10 cellular contexts compared by ENCODE assay signal in genomic region chr14:92914087-92914656, GRCh38. TPM values are rescaled to one million over a fixed set of nuclear protein-coding genes. Genes with fewer than 3 reads are reported as not detected.
DNase-seq lines count a peak whose midpoint lies in the region; ATAC-seq, FAIRE-seq and TF ChIP-seq lines count a peak whose summit lies in the region.
"Had no signal": no experiment of that assay in that cellular context is flagged by ENCODE, and none has a peak within 500 bp of the region (broad histone marks: within the 10 kb centered on the region; RNA-seq: fewer than 3 reads in every experiment).

No MANE protein-coding gene starts in this region.

- H3K4me1 Mint-ChIP-seq in activated naive CD8-positive, alpha-beta T cell treated with anti-CD3 and anti-CD28 coated beads, Interleukin-2, amount 10 ng/mL, durations not matched to agents 7 days and 5 days: no peaks in the 10 kb centered on the region
- H3K4me1 Mint-ChIP-seq: stimulated activated naive B cell treated with anti-CD40 and anti-IgM and Interleukin-4, amounts not matched to agents 10 μg/mL and 1 μg/mL and 100 μg/mL, for 72 hours had no signal

- H3K9me3 ChIP-seq in neural cell (ENCODE audit: low read length): no peaks in the 10 kb centered on the region

- no peaks in the 10 kb centered on the region for H3K9me2 ChIP-seq in neural cell (ENCODE audit: insufficient read depth, low read length)

- no peak for TF ChIP-seq RAD21 in neural cell (conservative IDR thresholded peaks at IDR 0.05)

- H3K79me2 ChIP-seq in neural cell (replicated peaks; ENCODE audit: insufficient read depth, low read length): no peaks in the 10 kb centered on the region

- no peak for TF ChIP-seq EP300 in neural cell (conservative IDR thresholded peaks at IDR 0.05; ENCODE audit: poor library complexity, severe bottlenecking)

- TF ChIP-seq CTCF in neural cell (IDR thresholded peaks at IDR 0.05; ENCODE audit: poor library complexity, severe bottlenecking): no peak

- no peak overlapping the region for H3K9ac ChIP-seq in neural cell (ENCODE audit: low read length)

- H3K9me3 Mint-ChIP-seq in activated naive CD8-positive, alpha-beta T cell treated with anti-CD3 and anti-CD28 coated beads, Interleukin-2, amount 10 ng/mL, durations not matched to agents 7 days and 5 days: peaks cover 2% of the 10 kb centered on the region
- H3K9me3 Mint-ChIP-seq: stimulated activated naive B cell treated with anti-CD40 and anti-IgM and Interleukin-4, amounts not matched to agents 10 μg/mL and 1 μg/mL and 100 μg/mL, for 72 hours had no signal

- DNase-seq in ELF-1 (ENCODE audit: low read depth, low spot score) (peak; percentile 56), NAMALWA (ENCODE audit: low spot score) (peak; percentile 19), NCI-H128 (lab: John Stamatoyannopoulos, UW; ENCODE audit: unreplicated experiment) (no peak), NCI-H2107 treated with DMSO at 0.1 percent for 48 hours (lab: John Stamatoyannopoulos, UW; ENCODE audit: unreplicated experiment) (no peak), RCC 7860 (ENCODE audit: low spot score) (no peak)
- DNase-seq in activated naive CD8-positive, alpha-beta T cell treated with anti-CD3 and anti-CD28 coated beads, Interleukin-2, amount 10 ng/mL, durations not matched to agents 7 days and 5 days: peak; percentile 69
- DNase-seq: dorsolateral prefrontal cortex; stimulated activated naive B cell treated with anti-CD40 and anti-IgM and Interleukin-4, amounts not matched to agents 10 μg/mL and 1 μg/mL and 100 μg/mL, for 72 hours had no signal

- H4K20me1 ChIP-seq in neural cell (ENCODE audit: insufficient read depth): no peaks in the 10 kb centered on the region

- no peak overlapping the region for H3K4me3 ChIP-seq in neural cell (ENCODE audit: low read length)
- H3K4me3 ChIP-seq: dorsolateral prefrontal cortex had no signal

- H3K27ac Mint-ChIP-seq in activated naive CD8-positive, alpha-beta T cell treated with anti-CD3 and anti-CD28 coated beads, Interleukin-2, amount 10 ng/mL, durations not matched to agents 7 days and 5 days: no peak overlapping the region
- H3K27ac Mint-ChIP-seq: stimulated activated naive B cell treated with anti-CD40 and anti-IgM and Interleukin-4, amounts not matched to agents 10 μg/mL and 1 μg/mL and 100 μg/mL, for 72 hours had no signal

- no peak overlapping the region for H3K4me2 ChIP-seq in neural cell (ENCODE audit: low read length)

- H3K27me3 ChIP-seq in neural cell (ENCODE audit: insufficient read depth, low read depth, low read length): peaks cover 4% of the 10 kb centered on the region
- H3K27me3 ChIP-seq: dorsolateral prefrontal cortex had no signal

- FAIRE-seq in RCC 7860 (lab: Jason Lieb, UNC): no peak

- no peak overlapping the region for H2AFZ ChIP-seq in neural cell (ENCODE audit: low read depth, low read length)

- H3K4me3 Mint-ChIP-seq in activated naive CD8-positive, alpha-beta T cell treated with anti-CD3 and anti-CD28 coated beads, Interleukin-2, amount 10 ng/mL, durations not matched to agents 7 days and 5 days: no peak overlapping the region
- H3K4me3 Mint-ChIP-seq: stimulated activated naive B cell treated with anti-CD40 and anti-IgM and Interleukin-4, amounts not matched to agents 10 μg/mL and 1 μg/mL and 100 μg/mL, for 72 hours had no signal

- no peak for ATAC-seq in activated naive CD8-positive, alpha-beta T cell treated with anti-CD3 and anti-CD28 coated beads, Interleukin-2, amount 10 ng/mL, durations not matched to agents 7 days and 5 days (ENCODE audit: low read depth)
- ATAC-seq in GM18511 (IDR thresholded peaks at IDR 0.05; ENCODE audit: unreplicated experiment): no peak

- no peaks in the 10 kb centered on the region for H3K36me3 Mint-ChIP-seq in activated naive CD8-positive, alpha-beta T cell treated with anti-CD3 and anti-CD28 coated beads, Interleukin-2, amount 10 ng/mL, durations not matched to agents 7 days and 5 days
- H3K36me3 Mint-ChIP-seq: stimulated activated naive B cell treated with anti-CD40 and anti-IgM and Interleukin-4, amounts not matched to agents 10 μg/mL and 1 μg/mL and 100 μg/mL, for 72 hours had no signal

- H3K27me3 Mint-ChIP-seq in activated naive CD8-positive, alpha-beta T cell treated with anti-CD3 and anti-CD28 coated beads, Interleukin-2, amount 10 ng/mL, durations not matched to agents 7 days and 5 days: no peaks in the 10 kb centered on the region

- POLR2A ChIA-PET in activated naive CD8-positive, alpha-beta T cell treated with anti-CD3 and anti-CD28 coated beads, Interleukin-2, amount 10 ng/mL, durations not matched to agents 7 days and 5 days (lab: Charles Lee): interaction anchor here (0.7 kb wide), 1 partner anchor 20 kb away, joined by 3 read pairs; no protein-coding TSS in a partner anchor

- H3K27ac ChIP-seq in neural cell (ENCODE audit: low read length): no peak overlapping the region
- H3K27ac ChIP-seq: dorsolateral prefrontal cortex had no signal

- no peaks in the 10 kb centered on the region for H3F3A ChIP-seq in neural cell (ENCODE audit: insufficient read depth, low read length, poor library complexity, severe bottlenecking)

- no peaks in the 10 kb centered on the region for H3K36me3 ChIP-seq in neural cell (ENCODE audit: insufficient read depth, low read length)

TF ChIP-seq in neural cell, 6 proteins besides CTCF, POLR2A, EP300 and RAD21:
- no peak for TF ChIP-seq TAF1 (IDR thresholded peaks at IDR 0.05; ENCODE audit: low read depth)
- peak; percentile 79 for TF ChIP-seq REST (IDR thresholded peaks at IDR 0.05; ENCODE audit: borderline replicate concordance)
- TF ChIP-seq EZH2 (IDR thresholded peaks at IDR 0.05; ENCODE audit: borderline replicate concordance, insufficient read depth, low read length, poor library complexity, severe bottlenecking): no peak
TF ChIP-seq in neural cell: peak in this region for 1.

RNA-seq across cellular contexts. Expression of gene CHGA, which starts 8.8 kb away (rescaled TPM):
- not detected for total RNA-seq in activated naive CD8-positive, alpha-beta T cell treated with anti-CD3 and anti-CD28 coated beads, Interleukin-2, amount 10 ng/mL, durations not matched to agents 7 days and 5 days
- polyA plus RNA-seq in neural cell: 131 and 147 TPM in 2 replicates
- 78.5 and 86.2 TPM in 2 replicates for polyA minus RNA-seq in neural cell

Comparison
In these comparisons a context has a peak if more than half of its experiments do, and no peak if none do; other contexts are left out.
1. DNase-seq: peak in ELF-1 (single experiment), NAMALWA (single experiment) and activated naive CD8-positive, alpha-beta T cell treated with anti-CD3 and anti-CD28 coated beads, Interleukin-2, amount 10 ng/mL, durations not matched to agents 7 days and 5 days (single experiment); none in NCI-H128 (single experiment), NCI-H2107 treated with DMSO at 0.1 percent for 48 hours (single experiment) and RCC 7860 (single experiment).